Comparison of ENCODE assay signal across 11 cellular contexts in genomic region chr12:47781479-47782371, GRCh38. TPM values are rescaled to one million over a fixed set of nuclear protein-coding genes. Genes with fewer than 3 reads are reported as not detected.
DNase-seq lines count a peak whose midpoint lies in the region; TF ChIP-seq lines count a peak whose summit lies in the region.
"Had no signal": no experiment of that assay in that cellular context is flagged by ENCODE, and none has a peak within 500 bp of the region (broad histone marks: within the 10 kb centered on the region; RNA-seq: fewer than 3 reads in every experiment).

No MANE protein-coding gene starts in this region.

- TF ChIP-seq POLR2A in prostate gland (IDR thresholded peaks at IDR 0.05): no peak

- H3K27me3 ChIP-seq in prostate gland (replicated peaks; ENCODE audit: insufficient read depth) (no peaks in the 10 kb centered on the region), MG63 (no peaks in the 10 kb centered on the region)

- H3K4me3 ChIP-seq in prostate gland: no peak overlapping the region
- no peak overlapping the region for H3K4me3 ChIP-seq in MG63
- H3K4me3 ChIP-seq: GM12878 had no signal

- 42% methylated on average over 13 of the region's 13 CpGs for WGBS in prostate gland

- DNase-seq in DMS 273 (lab: John Stamatoyannopoulos, UW; ENCODE audit: unreplicated experiment) (peak; percentile 34), DMS 273 treated with DMSO at 0.1 percent for 48 hours (lab: John Stamatoyannopoulos, UW) (no peak), NCI-H2171 treated with DMSO at 0.1 percent for 48 hours (lab: John Stamatoyannopoulos, UW) (peak; percentile 83), caudate nucleus (lab: John Stamatoyannopoulos, UW) (peak in 1 of 61 donors; percentile 69), prostate gland (ENCODE audit: low spot score) (peak; percentile 88), hypothalamus (lab: John Stamatoyannopoulos, UW) (no peak), MG63 (no peak), GM13976 (ENCODE audit: low spot score) (no peak)
- DNase-seq: H7 had no signal

- in situ Hi-C loops in GM13976 (cut with MboI; ENCODE audit: low sequenced_read_pairs, unreplicated experiment): no loop called here

- H3K36me3 ChIP-seq in prostate gland: peaks cover 5 to 17% of the 10 kb centered on the region in 2 donors
- peaks cover 37% of the 10 kb centered on the region for H3K36me3 ChIP-seq in MG63

- H3K9me3 ChIP-seq in prostate gland (no peaks in the 10 kb centered on the region), MG63 (no peaks in the 10 kb centered on the region)

- H3K4me1 ChIP-seq in prostate gland (replicated peaks): peaks cover 12% of the 10 kb centered on the region

- H3K27ac ChIP-seq in caudate nucleus (ENCODE audit: low read depth, low read length) (peak overlapping the region; percentile 69), prostate gland (peak overlapping the region; percentile 59 to 74)
- H3K27ac ChIP-seq: 22Rv1 had no signal

- no peak for TF ChIP-seq CTCF in prostate gland (IDR thresholded peaks at IDR 0.05)
- no peak for TF ChIP-seq CTCF in GM13976 (IDR thresholded peaks at IDR 0.05; ENCODE audit: borderline replicate concordance, control extremely low read depth, extremely low read depth, insufficient read depth, missing control alignments)

- intact Hi-C loops in prostate gland (cut with DNase I): no loop called here

RNA-seq across cellular contexts. Expression of gene SLC48A1, which starts 8.7 kb away (rescaled TPM):
- total RNA-seq in prostate gland: 10 to 100 TPM; 39.0 to 52.5 TPM
- 14.2 and 17.6 TPM in 2 replicates for total RNA-seq in MG63 (2014; rRNA removed; shearing (Covaris generic); ENCODE audit: low replicate concordance)

RNA-seq across cellular contexts. Expression of gene RAPGEF3, which starts 23.0 kb away (rescaled TPM):
- 10 to 100 TPM; 19.1 to 28.5 TPM for total RNA-seq in prostate gland
- 2.9 and 6.1 TPM in 2 replicates for total RNA-seq in MG63 (2014; rRNA removed; shearing (Covaris generic); ENCODE audit: low replicate concordance)

RNA-seq across cellular contexts. Expression of gene HDAC7, which starts 38.0 kb away (rescaled TPM):
- 10 to 100 TPM; 39.5 to 67.7 TPM for total RNA-seq in prostate gland
- 30.5 and 31.5 TPM in 2 replicates for total RNA-seq in MG63 (2014; rRNA removed; shearing (Covaris generic); ENCODE audit: low replicate concordance)

RNA-seq across cellular contexts. Expression of gene ENDOU, which starts 56.4 kb away (rescaled TPM):
- total RNA-seq in prostate gland: 1 to 10 TPM in 1 of 2 donors, not detected in 1; 1.0 TPM
- total RNA-seq in MG63 (2014; rRNA removed; shearing (Covaris generic); ENCODE audit: low replicate concordance): not detected in 2 replicates
- total RNA-seq: H7 had no signal

Comparison
In these comparisons a context has a peak if more than half of its experiments do, and no peak if none do; other contexts are left out.
1. DNase-seq: peak in DMS 273 (single experiment), NCI-H2171 treated with DMSO at 0.1 percent for 48 hours (single experiment) and prostate gland (single experiment); none in DMS 273 treated with DMSO at 0.1 percent for 48 hours (single experiment), hypothalamus (0 of 51), MG63 (single experiment) and GM13976 (single experiment).